ENCODE assay signal across 20 cellular contexts in genomic region chr6:39638126-39638822, GRCh38.
DNase-seq lines count a peak whose midpoint lies in the region; ATAC-seq, FAIRE-seq and TF ChIP-seq lines count a peak whose summit lies in the region.
"Had no signal": no experiment of that assay in that cellular context is flagged by ENCODE, and none has a peak within 500 bp of the region (broad histone marks: within the 10 kb centered on the region; RNA-seq: fewer than 3 reads in every experiment).

No MANE protein-coding gene starts in this region.

- H3K9ac ChIP-seq in SK-N-MC (ENCODE audit: insufficient read length) (peak overlapping the region; percentile 11), trophoblast cell (ENCODE audit: low read length) (no peak overlapping the region)
- H3K9ac ChIP-seq: BLaER1, GM23248 had no signal

- no peak overlapping the region for H2AFZ ChIP-seq in trophoblast cell (ENCODE audit: insufficient read depth, low read length, poor library complexity)
- H2AFZ ChIP-seq: GM23248 had no signal

- POLR2A ChIA-PET in A549 (lab: Yijun Ruan, JAX): no interaction called here

- H3K36me3 ChIP-seq in SK-N-MC (ENCODE audit: insufficient read depth, low read length) (no peaks in the 10 kb centered on the region), trophoblast cell (ENCODE audit: control insufficient read depth in 1 of 2, insufficient read depth in 2 of 2, low read length in 2 of 2) (no peaks in the 10 kb centered on the region)
- H3K36me3 ChIP-seq: BLaER1 had no signal

- H2BK12ac ChIP-seq in trophoblast cell (ENCODE audit: low read length): no peak overlapping the region

- 38% methylated on average over 1 of the region's 1 CpG for WGBS in A549 (ENCODE audit: missing lambda C conversion rate)
- no CpG with 5 or more reads among the region's 1 CpG for WGBS in trophoblast cell (ENCODE audit: extremely low coverage, insufficient coverage, insufficient read length)

- H4K8ac ChIP-seq in trophoblast cell (ENCODE audit: low read depth, low read length): no peak overlapping the region

- no peak overlapping the region for H3K4ac ChIP-seq in trophoblast cell (ENCODE audit: low read depth, low read length)

- TF ChIP-seq CTCF in A549 (IDR thresholded peaks at IDR 0.05): no peak

- no peak overlapping the region for H4K12ac ChIP-seq in trophoblast cell (ENCODE audit: low read depth, low read length)

- no peak overlapping the region for H3K23ac ChIP-seq in trophoblast cell (ENCODE audit: low read length)

- no peaks in the 10 kb centered on the region for H3K79me2 ChIP-seq in trophoblast cell (ENCODE audit: control insufficient read depth, insufficient read depth, low read length, poor library complexity)

- H3K4me2 ChIP-seq in A549 (no peak overlapping the region), trophoblast cell (ENCODE audit: low read length) (no peak overlapping the region)
- H3K4me2 ChIP-seq: BLaER1 had no signal

- no peak for TF ChIP-seq RAD21 in A549 (conservative IDR thresholded peaks at IDR 0.05 in 1 of 2, IDR thresholded peaks at IDR 0.05 in 1 of 2)

- DNase-seq in A549 (ENCODE audit: low read depth in 1 of 2, low spot score in 1 of 2) (no peak), GM18507 (ENCODE audit: extremely low spot score, insufficient read length, low read depth) (no peak), SK-N-MC (ENCODE audit: low read depth, low spot score) (peak; percentile 79), trophoblast cell (peak; percentile 62 to 73), Kasumi-1 (lab: John Stamatoyannopoulos, UW) (no peak)
- DNase-seq: 8988T; Caco-2; CD4-positive, CD25-positive, alpha-beta regulatory T cell; CD8-positive, alpha-beta T cell; DND-41; GM23248; H7; HCEC 1CT had no signal

- no peak overlapping the region for H4K91ac ChIP-seq in trophoblast cell (ENCODE audit: low read depth, low read length)

- ATAC-seq in A549: no peak
- no peak for ATAC-seq in HG03095 (IDR thresholded peaks at IDR 0.05; ENCODE audit: unreplicated experiment)
- ATAC-seq in GM18909 (IDR thresholded peaks at IDR 0.05; ENCODE audit: poor library complexity, unreplicated experiment): no peak
- ATAC-seq: CD8-positive, alpha-beta T cell had no signal

- H3K14ac ChIP-seq in trophoblast cell (ENCODE audit: low read length): no peak overlapping the region

- H3K79me1 ChIP-seq in trophoblast cell (ENCODE audit: low read length): no peaks in the 10 kb centered on the region

- TF ChIP-seq EP300 in A549 (IDR thresholded peaks at IDR 0.05): no peak

- no peaks in the 10 kb centered on the region for H3K27me3 ChIP-seq in trophoblast cell (ENCODE audit: insufficient read depth, low read length)
- H3K27me3 ChIP-seq: BLaER1 had no signal

- H3K27ac ChIP-seq in A549 (no peak overlapping the region), SK-N-MC (peak overlapping the region; percentile 89), trophoblast cell (ENCODE audit: low read depth, low read length) (no peak overlapping the region)
- H3K27ac ChIP-seq: BLaER1, C4-2B, GM23248 had no signal

- H2BK5ac ChIP-seq in trophoblast cell (ENCODE audit: low read depth, low read length, poor library complexity): no peak overlapping the region

- no peaks in the 10 kb centered on the region for H3K4me1 ChIP-seq in A549
- H3K4me1 ChIP-seq in trophoblast cell (ENCODE audit: control insufficient read depth in 1 of 2, insufficient read depth in 2 of 2, low read length in 2 of 2): no peaks in the 10 kb centered on the region
- H3K4me1 ChIP-seq: BLaER1, Caco-2 had no signal

- H3K9me3 ChIP-seq in A549: no peaks in the 10 kb centered on the region
- no peaks in the 10 kb centered on the region for H3K9me3 ChIP-seq in SK-N-MC (ENCODE audit: low read depth, low read length)
- H3K9me3 ChIP-seq in trophoblast cell (ENCODE audit: insufficient read depth, low read depth, low read length): no peaks in the 10 kb centered on the region
- H3K9me3 ChIP-seq: BLaER1, Caco-2 had no signal

- CTCF ChIA-PET in A549 (lab: Yijun Ruan, JAX): no interaction called here

- H2AK5ac ChIP-seq in trophoblast cell (ENCODE audit: low read length): no peak overlapping the region

- H2BK120ac ChIP-seq in trophoblast cell (ENCODE audit: insufficient read depth, low read length, poor library complexity): no peak overlapping the region

- no peak for TF ChIP-seq POLR2A in A549 (IDR thresholded peaks at IDR 0.05; ENCODE audit: low read length)

- H3K18ac ChIP-seq in trophoblast cell (ENCODE audit: low read length): no peak overlapping the region

- H3K4me3 ChIP-seq in A549 (no peak overlapping the region), SK-N-MC (peak overlapping the region; percentile 34; the same call in 1 of the 2 replicates), trophoblast cell (ENCODE audit: low read depth, low read length) (no peak overlapping the region)
- H3K4me3 ChIP-seq: BLaER1, GM23248 had no signal

- no peak for FAIRE-seq in A549 (lab: Jason Lieb, UNC)
- FAIRE-seq in GM18507 (lab: Jason Lieb, UNC): peak; percentile 31
- FAIRE-seq: G401.6, GM12892, H1 had no signal

TF ChIP-seq in A549, 52 proteins besides CTCF, POLR2A, EP300 and RAD21:
- TF ChIP-seq MAFK (IDR thresholded peaks at IDR 0.05; ENCODE audit: partially characterized antibody) (peak; percentile 66), ELK1 (IDR thresholded peaks at IDR 0.05; ENCODE audit: low read depth, low read length) (no peak)

Comparison
In these comparisons a context has a peak if more than half of its experiments do, and no peak if none do; other contexts are left out.
1. DNase-seq: peak in SK-N-MC (single experiment) and trophoblast cell (2 of 2); none in A549 (0 of 2), GM18507 (single experiment) and Kasumi-1 (0 of 2).